In the genomic region with DNA sequence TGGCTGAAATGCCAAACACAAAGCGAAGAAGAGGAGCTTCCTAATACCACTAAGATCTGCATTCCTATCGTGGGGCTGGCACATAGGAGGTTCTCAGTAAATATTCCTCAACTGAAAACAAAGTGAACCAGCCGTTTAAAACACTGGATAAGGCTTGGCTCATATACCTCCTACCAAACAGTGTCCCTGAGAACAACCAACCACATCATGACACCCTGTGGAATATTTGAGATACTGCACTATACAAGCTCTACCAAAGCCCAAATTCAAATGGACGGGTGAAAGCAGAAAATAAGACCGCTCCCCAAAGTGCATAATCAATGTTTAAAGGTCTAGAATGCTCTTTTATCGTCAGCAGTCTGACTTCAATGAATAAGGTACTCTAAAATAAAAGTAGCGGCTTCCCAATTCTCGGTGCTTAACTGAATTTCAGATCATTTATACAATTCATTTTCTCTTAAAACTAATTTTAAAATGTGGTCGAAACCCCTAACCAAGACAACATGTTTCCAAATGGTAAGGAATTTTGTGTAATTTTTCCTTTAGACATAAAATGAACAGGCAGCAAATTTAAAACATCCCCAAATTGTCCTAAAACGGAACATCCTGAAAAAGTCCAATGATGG, we compare ENCODE assay signal across 8 cellular contexts.
A peak's percentile ranks its signal among the peaks of the same experiment; 100 is the strongest.
DNase-seq lines count a peak whose midpoint lies in the region; ATAC-seq, FAIRE-seq and TF ChIP-seq lines count a peak whose summit lies in the region.

No MANE protein-coding gene starts in this region.

- 50 to 54% (median 53%) methylated on average over 10 of the region's 10 CpGs for WGBS in small intestine, 3 donors

- no peak overlapping the region for H3K4me3 ChIP-seq in small intestine (ENCODE audit: low read depth in 1 of 2, low read length in 2 of 2)

- H3K9me3 ChIP-seq in small intestine (ENCODE audit: control insufficient read depth, low read depth): no peaks in the 10 kb centered on the region

- FAIRE-seq in small intestine (lab: Jason Lieb, UNC): no peak

- DNase-seq in NCI-H226 (peak; percentile 8), dermis microvascular lymphatic vessel endothelial cell (ENCODE audit: low read depth in 2 of 2) (peak; percentile 0 to 1), myocyte (ENCODE audit: low read depth) (peak; percentile 54), small intestine (no peak), activated gamma-delta T cell treated with Interleukin-2 at 50 U/mL for 16 hours (no peak)
- DNase-seq in activated CD4-positive, alpha-beta T cell treated with anti-CD3 and anti-CD28 coated beads, Interleukin-2, amount 50 U/mL, for 4 hours: no peak

- H3K27ac ChIP-seq in small intestine (ENCODE audit: low read depth in 1 of 2, low read length in 1 of 2): no peak overlapping the region

- no peaks in the 10 kb centered on the region for H3K4me1 ChIP-seq in small intestine (ENCODE audit: control insufficient read depth in 2 of 2, insufficient read depth in 1 of 2, low read depth in 1 of 2, low read length in 1 of 2)

- TF ChIP-seq CTCF in GM12872 (IDR thresholded peaks at IDR 0.05; ENCODE audit: insufficient read depth, low read depth, low read length): peak; percentile 29; the same call in 1 of the 3 replicates

- H3K27me3 ChIP-seq in small intestine (ENCODE audit: control insufficient read depth in 2 of 2, insufficient read depth in 2 of 2, low read length in 2 of 2): no peaks in the 10 kb centered on the region

- H3K36me3 ChIP-seq in small intestine (ENCODE audit: control insufficient read depth in 2 of 2, insufficient read depth in 2 of 2, low read length in 2 of 2): no peaks in the 10 kb centered on the region

- ATAC-seq in HG02642 (IDR thresholded peaks at IDR 0.05; ENCODE audit: poor library complexity, unreplicated experiment): no peak

Comparison
In these comparisons a context has a peak if more than half of its experiments do, and no peak if none do; other contexts are left out.
1. DNase-seq: peak in NCI-H226 (single experiment), dermis microvascular lymphatic vessel endothelial cell (2 of 2) and myocyte (single experiment); none in small intestine (single experiment), activated gamma-delta T cell treated with Interleukin-2 at 50 U/mL for 16 hours (single experiment) and activated CD4-positive, alpha-beta T cell treated with anti-CD3 and anti-CD28 coated beads, Interleukin-2, amount 50 U/mL, for 4 hours (0 of 2).